13 cellular contexts compared by ENCODE assay signal in the genomic region with DNA sequence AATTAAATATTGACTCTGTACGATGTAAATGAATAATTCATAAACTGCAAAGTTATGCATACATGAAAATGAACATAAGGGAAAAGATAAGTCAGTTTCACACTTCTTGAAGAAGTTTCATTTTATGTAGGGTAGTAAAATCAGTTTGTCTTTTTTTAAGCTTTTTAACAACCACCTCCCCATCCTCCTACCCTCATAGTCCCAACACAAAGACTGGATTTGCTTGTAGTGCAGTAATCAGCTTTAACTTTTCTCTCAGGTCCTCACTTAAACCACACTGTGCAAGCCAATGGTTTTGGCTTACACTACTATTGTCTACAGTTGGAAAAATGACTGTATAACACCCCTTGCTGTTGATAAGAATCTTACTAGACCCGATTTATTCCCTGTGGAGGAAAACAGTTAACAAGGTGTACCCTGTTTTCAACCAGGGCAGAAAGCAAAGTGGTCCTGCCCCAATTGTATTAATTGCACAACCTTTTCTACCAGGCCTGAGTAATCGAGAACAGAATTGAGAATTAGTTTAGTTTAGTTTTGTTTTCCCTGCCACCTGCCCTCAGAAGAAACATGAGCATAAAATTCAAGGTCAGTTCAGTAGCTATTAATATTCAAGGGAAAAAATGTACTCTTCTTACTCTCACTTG. TPM values are rescaled to one million over a fixed set of nuclear protein-coding genes. Genes with fewer than 3 reads are reported as not detected.
DNase-seq lines count a peak whose midpoint lies in the region; ATAC-seq and TF ChIP-seq lines count a peak whose summit lies in the region.
"Had no signal": no experiment of that assay in that cellular context is flagged by ENCODE, and none has a peak within 500 bp of the region (broad histone marks: within the 10 kb centered on the region; RNA-seq: fewer than 3 reads in every experiment).

No MANE protein-coding gene starts in this region.

- H3K4me1 Mint-ChIP-seq in activated naive CD4-positive, alpha-beta T cell treated with anti-CD3 and anti-CD28 coated beads for 36 hours (ENCODE audit: low read depth) = peaks cover 80% of the 10 kb centered on the region
- peaks cover 86% of the 10 kb centered on the region for H3K4me1 Mint-ChIP-seq in central memory CD8-positive, alpha-beta T cell
- peaks cover 47 to 87% of the 10 kb centered on the region in 2 donors for H3K4me1 Mint-ChIP-seq in stimulated activated naive B cell treated with anti-CD40 and anti-IgM and Interleukin-4, amounts not matched to agents 10 μg/mL and 1 μg/mL and 100 μg/mL, for 72 hours

- no peak overlapping the region for H2AFZ ChIP-seq in OCI-LY7 (ENCODE audit: low read length)

- no peak for DNase-seq in activated naive CD4-positive, alpha-beta T cell treated with anti-CD3 and anti-CD28 coated beads for 36 hours
- no peak for DNase-seq in activated naive CD4-positive, alpha-beta T cell treated with Interleukin-2 at 50 U/mL for 16 hours
- peak; percentile 28 for DNase-seq in OCI-LY7 (ENCODE audit: low spot score)
- DNase-seq in central memory CD8-positive, alpha-beta T cell (ENCODE audit: low spot score in 2 of 2) = no peak
- no peak for DNase-seq in stimulated activated naive B cell treated with anti-CD40 and anti-IgM and Interleukin-4, amounts not matched to agents 10 μg/mL and 1 μg/mL and 100 μg/mL, for 72 hours
- no peak for DNase-seq in NCI-H526 (lab: John Stamatoyannopoulos, UW)
- no peak for DNase-seq in NCI-H2029 (lab: John Stamatoyannopoulos, UW)
- DNase-seq: DND-41; NCI-H1048; stimulated activated CD4-positive, alpha-beta T cell treated with anti-CD3 and anti-CD28 coated beads, Interleukin-2, amount 100 ng/mL, for 48 hours; stimulated activated naive CD4-positive, alpha-beta T cell had no signal

- H3K27me3 Mint-ChIP-seq in activated naive CD4-positive, alpha-beta T cell treated with anti-CD3 and anti-CD28 coated beads for 36 hours (ENCODE audit: low read depth) = no peaks in the 10 kb centered on the region
- H3K27me3 Mint-ChIP-seq in central memory CD8-positive, alpha-beta T cell = no peaks in the 10 kb centered on the region
- H3K27me3 Mint-ChIP-seq in stimulated activated naive B cell treated with anti-CD40 and anti-IgM and Interleukin-4, amounts not matched to agents 10 μg/mL and 1 μg/mL and 100 μg/mL, for 72 hours = no peaks in the 10 kb centered on the region

- CTCF ChIA-PET in activated naive CD4-positive, alpha-beta T cell treated with anti-CD3 and anti-CD28 coated beads for 36 hours (lab: Charles Lee) = interaction anchor here (0.7 to 4.0 kb wide), 12 partner anchors 10 to 79 kb away, joined by 3 to 42 read pairs (median 6); no protein-coding TSS in a partner anchor
- CTCF ChIA-PET in OCI-LY7 (lab: Charles Lee; ENCODE audit: unreplicated experiment) = interaction anchor here (1.0 to 4.3 kb wide), 4 partner anchors 30 to 89 kb away, joined by 3 to 32 read pairs (median 3); no protein-coding TSS in a partner anchor

- intact Hi-C loops in activated naive CD4-positive, alpha-beta T cell treated with anti-CD3 and anti-CD28 coated beads for 36 hours (cut with micrococcal nuclease) = loop anchor here (1.0 to 5.0 kb wide), 12 partner anchors 25 to 1155 kb away; a partner anchor contains a TSS
- intact Hi-C loops in OCI-LY7 (cut with micrococcal nuclease; ENCODE audit: unreplicated experiment) = loop anchor here (5.0 kb wide), 1 partner anchor 555 kb away; a partner anchor contains a TSS

- H3K4me3 Mint-ChIP-seq in activated naive CD4-positive, alpha-beta T cell treated with anti-CD3 and anti-CD28 coated beads for 36 hours = peak overlapping the region; percentile 30
- H3K4me3 Mint-ChIP-seq in central memory CD8-positive, alpha-beta T cell = peak overlapping the region; percentile 55
- H3K4me3 Mint-ChIP-seq in stimulated activated naive B cell treated with anti-CD40 and anti-IgM and Interleukin-4, amounts not matched to agents 10 μg/mL and 1 μg/mL and 100 μg/mL, for 72 hours = peak overlapping the region; percentile 39 to 41

- TSS peak; percentile 6 for BruUV-seq in OCI-LY7 (replicated peaks; lab: Mats Ljungman, UMichigan)

- peak overlapping the region; percentile 12 for H3K4me3 ChIP-seq in OCI-LY7 (ENCODE audit: low read depth, low read length, poor library complexity, severe bottlenecking)

- ATAC-seq in central memory CD8-positive, alpha-beta T cell (replicated peaks; ENCODE audit: extremely low read depth, poor library complexity, severe bottlenecking) = no peak
- ATAC-seq in stimulated activated naive B cell treated with anti-CD40 and anti-IgM and Interleukin-4, amounts not matched to agents 10 μg/mL and 1 μg/mL and 100 μg/mL, for 72 hours (replicated peaks) = no peak
- ATAC-seq in GM21526 (IDR thresholded peaks at IDR 0.05; ENCODE audit: low FRiP score, unreplicated experiment) = no peak
- ATAC-seq: Right ventricle myocardium inferior had no signal

- H3K9me3 ChIP-seq in OCI-LY7 (ENCODE audit: low read length) = no peaks in the 10 kb centered on the region

- H3K9me2 ChIP-seq in OCI-LY7 (ENCODE audit: insufficient read depth, low read length) = no peaks in the 10 kb centered on the region

- no peaks in the 10 kb centered on the region for H4K20me1 ChIP-seq in OCI-LY7 (ENCODE audit: insufficient read depth, low read length)

- H3K36me3 ChIP-seq in OCI-LY7 (ENCODE audit: insufficient read depth, low read length) = peaks cover 79% of the 10 kb centered on the region

- peaks cover 38% of the 10 kb centered on the region; the same call in 1 of the 2 replicates for H3K79me2 ChIP-seq in OCI-LY7 (ENCODE audit: insufficient read depth, low read depth, low read length)

- H3K27ac Mint-ChIP-seq in activated naive CD4-positive, alpha-beta T cell treated with anti-CD3 and anti-CD28 coated beads for 36 hours = peak overlapping the region; percentile 84
- H3K27ac Mint-ChIP-seq in central memory CD8-positive, alpha-beta T cell (ENCODE audit: low read depth) = peak overlapping the region; percentile 67
- H3K27ac Mint-ChIP-seq in stimulated activated naive B cell treated with anti-CD40 and anti-IgM and Interleukin-4, amounts not matched to agents 10 μg/mL and 1 μg/mL and 100 μg/mL, for 72 hours = peak overlapping the region; percentile 89

- H3K4me2 ChIP-seq in OCI-LY7 (ENCODE audit: low read length) = peak overlapping the region; percentile 83

- peaks cover 29% of the 10 kb centered on the region for H3K36me3 Mint-ChIP-seq in activated naive CD4-positive, alpha-beta T cell treated with anti-CD3 and anti-CD28 coated beads for 36 hours (ENCODE audit: low read depth)
- peaks cover 27% of the 10 kb centered on the region for H3K36me3 Mint-ChIP-seq in central memory CD8-positive, alpha-beta T cell (ENCODE audit: insufficient read depth)
- peaks cover 52 to 68% of the 10 kb centered on the region in 2 donors for H3K36me3 Mint-ChIP-seq in stimulated activated naive B cell treated with anti-CD40 and anti-IgM and Interleukin-4, amounts not matched to agents 10 μg/mL and 1 μg/mL and 100 μg/mL, for 72 hours

- peaks cover 73% of the 10 kb centered on the region for H3K4me1 ChIP-seq in OCI-LY7 (ENCODE audit: insufficient read depth, low read length, poor library complexity, severe bottlenecking)

- POLR2A ChIA-PET in OCI-LY7 (lab: Charles Lee) = interaction anchor here (0.7 to 18.1 kb wide), 14 partner anchors 8 to 192 kb away, joined by 3 to 404 read pairs (median 6); a partner anchor contains a TSS

- H3K9me3 Mint-ChIP-seq in activated naive CD4-positive, alpha-beta T cell treated with anti-CD3 and anti-CD28 coated beads for 36 hours = no peaks in the 10 kb centered on the region
- H3K9me3 Mint-ChIP-seq in central memory CD8-positive, alpha-beta T cell = no peaks in the 10 kb centered on the region
- H3K9me3 Mint-ChIP-seq in stimulated activated naive B cell treated with anti-CD40 and anti-IgM and Interleukin-4, amounts not matched to agents 10 μg/mL and 1 μg/mL and 100 μg/mL, for 72 hours = no peaks in the 10 kb centered on the region

- no peak for TF ChIP-seq CTCF in OCI-LY7 (conservative IDR thresholded peaks at IDR 0.05; ENCODE audit: low read length)

- peak overlapping the region; percentile 97 for H3K27ac ChIP-seq in OCI-LY7 (ENCODE audit: low read depth, low read length, poor library complexity, severe bottlenecking)

RNA-seq across cellular contexts. Expression of a gene that starts 44.0 kb away (rescaled TPM):
- 10 to 100 TPM; 56.9 to 57.9 TPM for total RNA-seq in activated naive CD4-positive, alpha-beta T cell treated with anti-CD3 and anti-CD28 coated beads for 36 hours
- 79.5 and 95.3 TPM in 2 replicates for total RNA-seq in OCI-LY7 (2014; rRNA removed; shearing (Covaris generic))
- 157 and 189 TPM in 2 replicates for total RNA-seq in OCI-LY7 (2022)
